In genomic region chr1:1203561-1204424, GRCh38 we compare ENCODE assay signal across 17 cellular contexts. TPM values are rescaled to one million over a fixed set of nuclear protein-coding genes. Genes with fewer than 3 reads are reported as not detected.
DNase-seq lines count a peak whose midpoint lies in the region; ATAC-seq, FAIRE-seq and TF ChIP-seq lines count a peak whose summit lies in the region.
"Had no signal": no experiment of that assay in that cellular context is flagged by ENCODE, and none has a peak within 500 bp of the region (broad histone marks: within the 10 kb centered on the region; RNA-seq: fewer than 3 reads in every experiment).

No MANE protein-coding gene starts in this region.

- no peak for TF ChIP-seq POLR2A in K562 (conservative IDR thresholded peaks at IDR 0.05)

- TF ChIP-seq CTCF in H9 (conservative IDR thresholded peaks at IDR 0.05), result no peak
- TF ChIP-seq CTCF in K562 (IDR thresholded peaks at IDR 0.05 in 2 of 3, conservative IDR thresholded peaks at IDR 0.05 in 1 of 3; ENCODE audit: insufficient read depth in 2 of 3, low read depth in 1 of 3, low read length in 3 of 3), result no peak
- TF ChIP-seq CTCF in nephron progenitor cell (IDR thresholded peaks at IDR 0.05), result no peak

- no peak for TF ChIP-seq EP300 in K562 (IDR thresholded peaks at IDR 0.05; ENCODE audit: low read length)

- H2BK20ac ChIP-seq in H9 (ENCODE audit: low read depth, low read length, poor library complexity, severe bottlenecking), result no peak overlapping the region

- H2AK5ac ChIP-seq in H9 (ENCODE audit: insufficient read length, low read length), result no peak overlapping the region

- no peak overlapping the region for H3T11ph ChIP-seq in H9 (ENCODE audit: low read length)

- no peak overlapping the region for H4K5ac ChIP-seq in H9 (ENCODE audit: insufficient read length, low read depth, low read length)

- H3K27ac ChIP-seq in H9 (ENCODE audit: insufficient read length, low read depth, low read length) (no peak overlapping the region), K562 (ENCODE audit: extremely low read depth, low read depth, low read length) (no peak overlapping the region)
- H3K27ac ChIP-seq: A549, left lung had no signal

- no peak overlapping the region for H4K8ac ChIP-seq in H9 (replicated peaks; ENCODE audit: insufficient read length, low read depth, low read length)

- POLR2A ChIA-PET in activated CD4-positive, alpha-beta T cell treated with anti-CD3 and anti-CD28 coated beads for 36 hours (lab: Charles Lee), result interaction anchor here (1.1 kb wide), 1 partner anchor 73 kb away, joined by 3 read pairs; no protein-coding TSS in a partner anchor
- POLR2A ChIA-PET in K562 (lab: Yijun Ruan, JAX), result interaction anchor here (0.6 to 1.7 kb wide), 4 partner anchors 16 to 136 kb away, joined by 3 to 5 read pairs (median 3); no protein-coding TSS in a partner anchor

- H4K20me1 ChIP-seq in H9 (ENCODE audit: control insufficient read depth, insufficient read depth, insufficient read length), result no peaks in the 10 kb centered on the region
- H4K20me1 ChIP-seq in K562 (replicated peaks; ENCODE audit: control insufficient read depth, insufficient read depth, low read length), result no peaks in the 10 kb centered on the region

- H3K23me2 ChIP-seq in H9 (ENCODE audit: insufficient read length, low read depth, low read length, poor library complexity, severe bottlenecking), result peaks cover 3% of the 10 kb centered on the region

- H3K27me3 Mint-ChIP-seq in activated CD4-positive, alpha-beta T cell treated with anti-CD3 and anti-CD28 coated beads for 36 hours, result no peaks in the 10 kb centered on the region
- peaks cover 25% of the 10 kb centered on the region for H3K27me3 Mint-ChIP-seq in H9 (ENCODE audit: low read depth)
- H3K27me3 Mint-ChIP-seq in nephron progenitor cell (ENCODE audit: low read depth, poor library complexity), result peaks cover 40% of the 10 kb centered on the region
- H3K27me3 Mint-ChIP-seq: CD4-positive, alpha-beta T cell had no signal

- H2BK120ac ChIP-seq in H9 (ENCODE audit: low read depth, low read length, poor library complexity, severe bottlenecking), result no peak overlapping the region

- H3K23ac ChIP-seq in H9 (ENCODE audit: insufficient read length, low read depth, low read length), result no peak overlapping the region

- H2BK15ac ChIP-seq in H9 (ENCODE audit: low read depth, low read length), result no peak overlapping the region

- in situ Hi-C loops in K562 (cut with MboI), result no loop called here

- peak overlapping the region; percentile 77 for H3K4me3 Mint-ChIP-seq in activated CD4-positive, alpha-beta T cell treated with anti-CD3 and anti-CD28 coated beads for 36 hours
- H3K4me3 Mint-ChIP-seq in H9 (no peak overlapping the region), nephron progenitor cell (no peak overlapping the region)
- H3K4me3 Mint-ChIP-seq: CD4-positive, alpha-beta T cell had no signal

- no peak overlapping the region for H4K91ac ChIP-seq in H9 (ENCODE audit: insufficient read length, low read depth, low read length)

- no peak overlapping the region for H3K14ac ChIP-seq in H9 (ENCODE audit: insufficient read depth, low read length)

- H3K27ac Mint-ChIP-seq in activated CD4-positive, alpha-beta T cell treated with anti-CD3 and anti-CD28 coated beads for 36 hours, result no peak overlapping the region
- H3K27ac Mint-ChIP-seq in H9, result no peak overlapping the region
- no peak overlapping the region for H3K27ac Mint-ChIP-seq in nephron progenitor cell
- H3K27ac Mint-ChIP-seq: CD4-positive, alpha-beta T cell had no signal

- H3K4me1 ChIP-seq in H9 (ENCODE audit: insufficient read depth, low read length), result no peaks in the 10 kb centered on the region
- H3K4me1 ChIP-seq in K562 (replicated peaks in 1 of 2; ENCODE audit: control insufficient read depth in 2 of 2, insufficient read depth in 2 of 2, low read length in 2 of 2), result peaks cover 7 to 93% of the 10 kb centered on the region in 2 experiments; a peak in 4 of 5 replicates

- peaks cover 26% of the 10 kb centered on the region for H3K4me1 Mint-ChIP-seq in activated CD4-positive, alpha-beta T cell treated with anti-CD3 and anti-CD28 coated beads for 36 hours
- peaks cover 4 to 10% of the 10 kb centered on the region in 2 experiments for H3K4me1 Mint-ChIP-seq in H9
- H3K4me1 Mint-ChIP-seq in nephron progenitor cell, result peaks cover 11% of the 10 kb centered on the region

- BruUV-seq in K562 (replicated peaks; lab: Mats Ljungman, UMichigan), result no TSS peak

- no peak overlapping the region for H2BK5ac ChIP-seq in H9 (ENCODE audit: insufficient read length, low read length)

- no peak overlapping the region for H2BK12ac ChIP-seq in H9 (ENCODE audit: insufficient read length, low read depth, low read length)

- TF ChIP-seq RAD21 in K562 (CRISPR knock-in tag; conservative IDR thresholded peaks at IDR 0.05 in 1 of 2, IDR thresholded peaks at IDR 0.05 in 1 of 2), result no peak

- no peaks in the 10 kb centered on the region for H3K9me1 ChIP-seq in K562 (ENCODE audit: control insufficient read depth, insufficient read depth, low read length)

- H3K36me3 Mint-ChIP-seq in activated CD4-positive, alpha-beta T cell treated with anti-CD3 and anti-CD28 coated beads for 36 hours (ENCODE audit: low read depth), result peaks cover 6% of the 10 kb centered on the region
- H3K36me3 Mint-ChIP-seq in H9 (ENCODE audit: insufficient read depth in 1 of 3, low read depth in 3 of 3), result no peaks in the 10 kb centered on the region
- H3K36me3 Mint-ChIP-seq in nephron progenitor cell (ENCODE audit: low read depth), result no peaks in the 10 kb centered on the region

- peak; percentile 22 for DNase-seq in activated CD4-positive, alpha-beta T cell treated with anti-CD3 and anti-CD28 coated beads for 36 hours
- DNase-seq in activated CD4-positive, alpha-beta T cell treated with anti-CD3 and anti-CD28 coated beads, Interleukin-2, amount 50 U/mL, for 48 hours, result no peak
- peak; percentile 32 for DNase-seq in H9
- DNase-seq in K562 (ENCODE audit: extremely low read depth in 1 of 4, low spot score in 3 of 4), result peak in 1 of 4 experiments; percentile 50
- peak; percentile 18 for DNase-seq in nephron progenitor cell
- no peak for DNase-seq in HUDEP-2 (lab: John Stamatoyannopoulos, UW; ENCODE audit: unreplicated experiment in 76 of 76)
- DNase-seq: NK-92 treated with Interleukin-12 subunit alpha and Interleukin-12 subunit beta, amount 100 ng/mL, for 24 hours; stimulated activated CD4-positive, alpha-beta T cell treated with anti-CD3 and anti-CD28 coated beads, Interleukin-12 subunit alpha, Interleukin-12 subunit beta, amount 100 ng/mL, for 4 hours had no signal

- H3K36me3 ChIP-seq in K562 (ENCODE audit: control insufficient read depth, insufficient read depth, low read length), result no peaks in the 10 kb centered on the region
- H3K36me3 ChIP-seq: left lung had no signal

- no peak for ATAC-seq in activated CD4-positive, alpha-beta T cell treated with anti-CD3 and anti-CD28 coated beads for 36 hours
- ATAC-seq in K562, result peak; percentile 21
- ATAC-seq in HG03342 (IDR thresholded peaks at IDR 0.05; ENCODE audit: unreplicated experiment), result no peak
- ATAC-seq in HG03139 (IDR thresholded peaks at IDR 0.05; ENCODE audit: unreplicated experiment), result no peak
- ATAC-seq: A549, left lung had no signal

- no peaks in the 10 kb centered on the region for H3K9me3 Mint-ChIP-seq in activated CD4-positive, alpha-beta T cell treated with anti-CD3 and anti-CD28 coated beads for 36 hours (ENCODE audit: low read depth)
- no peaks in the 10 kb centered on the region for H3K9me3 Mint-ChIP-seq in H9
- H3K9me3 Mint-ChIP-seq in nephron progenitor cell, result no peaks in the 10 kb centered on the region
- H3K9me3 Mint-ChIP-seq: CD4-positive, alpha-beta T cell had no signal

- CTCF ChIA-PET in activated CD4-positive, alpha-beta T cell treated with anti-CD3 and anti-CD28 coated beads for 36 hours (lab: Charles Lee), result interaction anchor here (0.7 kb wide), 1 partner anchor 12 kb away, joined by 3 read pairs; no protein-coding TSS in a partner anchor
- CTCF ChIA-PET in K562 (lab: Yijun Ruan, JAX; ENCODE audit: low intra/inter-chr PET ratio), result no interaction called here

- intact Hi-C loops in activated CD4-positive, alpha-beta T cell treated with anti-CD3 and anti-CD28 coated beads for 36 hours (cut with DNase I, micrococcal nuclease), result no loop called here
- intact Hi-C loops in K562 (cut with micrococcal nuclease), result no loop called here

- H3K9me3 ChIP-seq in H9 (ENCODE audit: control insufficient read depth, low read depth, low read length) (no peaks in the 10 kb centered on the region), K562 (replicated peaks; ENCODE audit: control insufficient read depth, insufficient read depth, low read depth, low read length) (no peaks in the 10 kb centered on the region)
- H3K9me3 ChIP-seq: A549, left lung had no signal

- H3K79me2 ChIP-seq in H9 (ENCODE audit: insufficient read depth, low read length) (no peaks in the 10 kb centered on the region), K562 (ENCODE audit: control insufficient read depth, insufficient read depth, low read length) (no peaks in the 10 kb centered on the region)

- no peak overlapping the region for H3K4ac ChIP-seq in H9 (ENCODE audit: low read depth, low read length)

- H2AFZ ChIP-seq in H9 (ENCODE audit: low read length) (no peak overlapping the region), K562 (ENCODE audit: low read depth, low read length) (peak overlapping the region; percentile 58; the same call in 1 of the 2 replicates)

- H3K9ac ChIP-seq in H9 (ENCODE audit: extremely low read depth, insufficient read length, low read length) (no peak overlapping the region), K562 (ENCODE audit: insufficient read depth in 1 of 2, low read depth in 2 of 2, low read length in 2 of 2) (peak overlapping the region in 1 of 2 experiments; percentile 30; a peak in 2 of 4 replicates)

- H3K18ac ChIP-seq in H9 (ENCODE audit: insufficient read length, low read depth, low read length), result no peak overlapping the region

- WGBS in H9 (ENCODE audit: extremely low coverage, insufficient read length, low lambda C conversion rate), result no CpG with 5 or more reads among the region's 49 CpGs
- 19% methylated on average over 49 of the region's 49 CpGs for WGBS in K562 (ENCODE audit: insufficient coverage, low coverage, missing lambda C conversion rate)

- no peak overlapping the region for H3K4me2 ChIP-seq in H9 (ENCODE audit: insufficient read depth, insufficient read length, low read length)
- no peak overlapping the region for H3K4me2 ChIP-seq in K562 (ENCODE audit: insufficient read depth, low read length)
- H3K4me2 ChIP-seq: A549 had no signal

- H3K79me1 ChIP-seq in H9 (ENCODE audit: insufficient read depth, low read depth, low read length, poor library complexity, severe bottlenecking), result no peaks in the 10 kb centered on the region

- H3K27me3 ChIP-seq in H9 (ENCODE audit: insufficient read depth, low read length), result no peaks in the 10 kb centered on the region; the same call in 1 of the 2 replicates
- no peaks in the 10 kb centered on the region for H3K27me3 ChIP-seq in K562 (ENCODE audit: control insufficient read depth in 2 of 2, insufficient read depth in 2 of 2, low read length in 2 of 2)

- FAIRE-seq in K562 (lab: Jason Lieb, UNC), result peak; percentile 71
- FAIRE-seq: A549, astrocyte, endometrium had no signal

- no peak overlapping the region for H3K56ac ChIP-seq in H9 (ENCODE audit: insufficient read length, low read depth, low read length)

- H3K4me3 ChIP-seq in K562, result no peak overlapping the region
- H3K4me3 ChIP-seq: A549, left lung had no signal

RNA-seq across cellular contexts. Expression of gene TNFRSF18, which starts 2.6 kb away (rescaled TPM):
- total RNA-seq in activated CD4-positive, alpha-beta T cell treated with anti-CD3 and anti-CD28 coated beads for 36 hours, result 100 to 1,000 TPM in 1 of 2 experiments, 10 to 100 TPM in 1; 95.0 to 164 TPM
- total RNA-seq in H9 (2021) (1.9 and 2.0 TPM in 2 replicates), K562 (2014; rRNA removed) (not detected in 2 replicates), K562 (2014; rRNA removed; fragmentation: Illumina TruSeq; extraction: Trizol) (not detected in 2 replicates), K562 (2015; rRNA removed; fragmentation: Illumina TruSeq; extraction: Trizol) (not detected in 2 replicates), K562 (2021) (0.27 TPM in 1 of 2 replicates, not detected in the other)
- total RNA-seq in K562 (2011; cell fraction: chromatin; rRNA removed; ENCODE audit: low replicate concordance), result not detected in 2 replicates
- 0.50 TPM in 1 of 2 replicates, not detected in the other for total RNA-seq in K562 (2011; cell fraction: nucleolus; rRNA removed)
- not detected in 2 replicates for total RNA-seq in K562 (2011; cell fraction: nucleoplasm; rRNA removed)
- polyA plus RNA-seq in K562 (2011; rRNA removed) (not detected in 2 replicates), K562 (2014; fragmentation: Illumina TruSeq; extraction: Trizol) (not detected in 2 replicates), K562 (2014; fragmentation: Nextera tagmentation; extraction: Ambion mirVana) (not detected), K562 (2014; rRNA removed) (0.24 TPM in 1 of 2 replicates, not detected in the other)
- polyA plus RNA-seq in K562 (2011; cell fraction: cytosol; rRNA removed), result not detected in 2 replicates
- 0.25 and 0.26 TPM in 2 replicates for polyA plus RNA-seq in K562 (2011; cell fraction: nucleus; rRNA removed)
- 0.19 TPM in 1 of 2 replicates, not detected in the other for polyA plus RNA-seq in K562 (2012)
- not detected in 2 replicates for polyA minus RNA-seq in K562 (2011; rRNA and poly(A)+ RNA removed)
- polyA minus RNA-seq in K562 (2011; cell fraction: cytosol; rRNA and poly(A)+ RNA removed), result not detected in 2 replicates
- not detected in 2 replicates for polyA minus RNA-seq in K562 (2011; cell fraction: nucleus; rRNA and poly(A)+ RNA removed)
- total RNA-seq: fibroblast of villous mesenchyme had no signal
- polyA plus RNA-seq: A549 had no signal

RNA-seq across cellular contexts. Expression of gene TNFRSF4, which starts 10.2 kb away (rescaled TPM):
- total RNA-seq in activated CD4-positive, alpha-beta T cell treated with anti-CD3 and anti-CD28 coated beads for 36 hours, result 100 to 1,000 TPM; 340 to 418 TPM
- total RNA-seq in H9 (2021), result 0.24 and 0.33 TPM in 2 replicates
- 0.44 TPM in 1 of 2 replicates, not detected in the other for total RNA-seq in K562 (2011; cell fraction: chromatin; rRNA removed; ENCODE audit: low replicate concordance)
- total RNA-seq in K562 (2011; cell fraction: nucleolus; rRNA removed), result 0.66 and 1.7 TPM in 2 replicates
- not detected in 2 replicates for total RNA-seq in K562 (2011; cell fraction: nucleoplasm; rRNA removed)
- 0.23 TPM in 1 of 2 replicates, not detected in the other for total RNA-seq in K562 (2014; rRNA removed)
- total RNA-seq in K562 (2014; rRNA removed; fragmentation: Illumina TruSeq; extraction: Trizol), result not detected in 2 replicates
- total RNA-seq in K562 (2015; rRNA removed; fragmentation: Illumina TruSeq; extraction: Trizol), result 0.07 TPM in 1 of 2 replicates, not detected in the other
- total RNA-seq in K562 (2021), result 0.44 and 0.47 TPM in 2 replicates
- 0.08 TPM in 1 of 2 replicates, not detected in the other for polyA plus RNA-seq in K562 (2011; rRNA removed)
- polyA plus RNA-seq in K562 (2011; cell fraction: cytosol; rRNA removed), result 0.19 and 0.39 TPM in 2 replicates
- 0.74 and 1.3 TPM in 2 replicates for polyA plus RNA-seq in K562 (2011; cell fraction: nucleus; rRNA removed)
- 0.65 TPM in 1 of 2 replicates, not detected in the other for polyA plus RNA-seq in K562 (2012)
- polyA plus RNA-seq in K562 (2014; fragmentation: Illumina TruSeq; extraction: Trizol), result not detected in 2 replicates
- polyA plus RNA-seq in K562 (2014; fragmentation: Nextera tagmentation; extraction: Ambion mirVana), result not detected
- 0.16 TPM in 1 of 2 replicates, not detected in the other for polyA plus RNA-seq in K562 (2014; rRNA removed)
- not detected in 2 replicates for polyA minus RNA-seq in K562 (2011; rRNA and poly(A)+ RNA removed)
- not detected in 2 replicates for polyA minus RNA-seq in K562 (2011; cell fraction: cytosol; rRNA and poly(A)+ RNA removed)
- 0.22 and 0.27 TPM in 2 replicates for polyA minus RNA-seq in K562 (2011; cell fraction: nucleus; rRNA and poly(A)+ RNA removed)
- total RNA-seq: Daoy had no signal
- polyA plus RNA-seq: A549 had no signal

RNA-seq across cellular contexts. Expression of gene SDF4, which starts 28.0 kb away (rescaled TPM):
- 100 to 1,000 TPM; 108 to 128 TPM for total RNA-seq in activated CD4-positive, alpha-beta T cell treated with anti-CD3 and anti-CD28 coated beads for 36 hours
- total RNA-seq in H9 (2021) (82.0 and 84.7 TPM in 2 replicates), K562 (2014; rRNA removed) (82.6 and 118 TPM in 2 replicates), K562 (2014; rRNA removed; fragmentation: Illumina TruSeq; extraction: Trizol) (18.1 and 30.3 TPM in 2 replicates), K562 (2015; rRNA removed; fragmentation: Illumina TruSeq; extraction: Trizol) (62.2 and 65.2 TPM in 2 replicates), K562 (2021) (152 and 160 TPM in 2 replicates)
- 114 and 239 TPM in 2 replicates for total RNA-seq in K562 (2011; cell fraction: chromatin; rRNA removed; ENCODE audit: low replicate concordance)
- 360 and 385 TPM in 2 replicates for total RNA-seq in K562 (2011; cell fraction: nucleolus; rRNA removed)
- 146 and 213 TPM in 2 replicates for total RNA-seq in K562 (2011; cell fraction: nucleoplasm; rRNA removed)
- polyA plus RNA-seq in K562 (2011; rRNA removed) (43.8 and 77.2 TPM in 2 replicates), K562 (2014; fragmentation: Illumina TruSeq; extraction: Trizol) (66.0 and 88.1 TPM in 2 replicates), K562 (2014; fragmentation: Nextera tagmentation; extraction: Ambion mirVana) (1 to 10 TPM in 1 of 2 experiments, under 1 TPM in 1; 0.35 to 4.9 TPM), K562 (2014; rRNA removed) (93.4 and 101 TPM in 2 replicates)
- 44.3 and 73.9 TPM in 2 replicates for polyA plus RNA-seq in K562 (2011; cell fraction: cytosol; rRNA removed)
- 122 and 161 TPM in 2 replicates for polyA plus RNA-seq in K562 (2011; cell fraction: nucleus; rRNA removed)
- 112 and 208 TPM in 2 replicates for polyA plus RNA-seq in K562 (2012)
- 59.1 and 63.4 TPM in 2 replicates for polyA minus RNA-seq in K562 (2011; rRNA and poly(A)+ RNA removed)
- polyA minus RNA-seq in K562 (2011; cell fraction: cytosol; rRNA and poly(A)+ RNA removed), result 37.0 and 61.3 TPM in 2 replicates
- polyA minus RNA-seq in K562 (2011; cell fraction: nucleus; rRNA and poly(A)+ RNA removed), result 48.9 and 83.4 TPM in 2 replicates

RNA-seq across cellular contexts. Expression of gene B3GALT6, which starts 28.2 kb away (rescaled TPM):
- 10 to 100 TPM in 1 of 2 experiments, 1 to 10 TPM in 1; 9.4 to 12.2 TPM for total RNA-seq in activated CD4-positive, alpha-beta T cell treated with anti-CD3 and anti-CD28 coated beads for 36 hours
- total RNA-seq in H9 (2021) (27.0 and 27.1 TPM in 2 replicates), K562 (2014; rRNA removed) (29.8 and 33.0 TPM in 2 replicates), K562 (2014; rRNA removed; fragmentation: Illumina TruSeq; extraction: Trizol) (6.8 and 9.0 TPM in 2 replicates), K562 (2015; rRNA removed; fragmentation: Illumina TruSeq; extraction: Trizol) (12.8 and 13.9 TPM in 2 replicates), K562 (2021) (27.9 and 28.1 TPM in 2 replicates)
- 17.5 and 35.5 TPM in 2 replicates for total RNA-seq in K562 (2011; cell fraction: chromatin; rRNA removed; ENCODE audit: low replicate concordance)
- 36.8 and 43.7 TPM in 2 replicates for total RNA-seq in K562 (2011; cell fraction: nucleolus; rRNA removed)
- total RNA-seq in K562 (2011; cell fraction: nucleoplasm; rRNA removed), result 21.1 and 24.3 TPM in 2 replicates
- polyA plus RNA-seq in K562 (2011; rRNA removed) (5.6 and 7.8 TPM in 2 replicates), K562 (2014; fragmentation: Illumina TruSeq; extraction: Trizol) (8.4 and 9.9 TPM in 2 replicates), K562 (2014; fragmentation: Nextera tagmentation; extraction: Ambion mirVana) (1 to 10 TPM in 1 of 2 experiments, under 1 TPM in 1; 0.68 to 1.0 TPM), K562 (2014; rRNA removed) (15.8 and 17.2 TPM in 2 replicates)
- 10.2 and 34.2 TPM in 2 replicates for polyA plus RNA-seq in K562 (2011; cell fraction: cytosol; rRNA removed)
- 7.7 and 12.7 TPM in 2 replicates for polyA plus RNA-seq in K562 (2011; cell fraction: nucleus; rRNA removed)
- 13.9 and 16.7 TPM in 2 replicates for polyA plus RNA-seq in K562 (2012)
- 6.9 and 10.1 TPM in 2 replicates for polyA minus RNA-seq in K562 (2011; rRNA and poly(A)+ RNA removed)
- polyA minus RNA-seq in K562 (2011; cell fraction: cytosol; rRNA and poly(A)+ RNA removed), result 9.6 and 12.9 TPM in 2 replicates
- 23.0 and 24.2 TPM in 2 replicates for polyA minus RNA-seq in K562 (2011; cell fraction: nucleus; rRNA and poly(A)+ RNA removed)

RNA-seq across cellular contexts. Expression of gene TTLL10, which starts 30.1 kb away (rescaled TPM):
- not detected for total RNA-seq in activated CD4-positive, alpha-beta T cell treated with anti-CD3 and anti-CD28 coated beads for 36 hours
- 0.68 and 0.79 TPM in 2 replicates for total RNA-seq in H9 (2021)
- total RNA-seq in K562 (2011; cell fraction: chromatin; rRNA removed; ENCODE audit: low replicate concordance), result 0.21 TPM in 1 of 2 replicates, not detected in the other
- total RNA-seq in K562 (2011; cell fraction: nucleolus; rRNA removed), result 0.17 TPM in 1 of 2 replicates, not detected in the other
- not detected in 2 replicates for total RNA-seq in K562 (2011; cell fraction: nucleoplasm; rRNA removed)
- not detected in 2 replicates for total RNA-seq in K562 (2014; rRNA removed)
- total RNA-seq in K562 (2014; rRNA removed; fragmentation: Illumina TruSeq; extraction: Trizol), result not detected in 2 replicates
- total RNA-seq in K562 (2015; rRNA removed; fragmentation: Illumina TruSeq; extraction: Trizol), result not detected in 2 replicates
- total RNA-seq in K562 (2021), result not detected in 2 replicates
- polyA plus RNA-seq in K562 (2011; rRNA removed), result not detected in 2 replicates
- 0.06 TPM in 1 of 2 replicates, not detected in the other for polyA plus RNA-seq in K562 (2011; cell fraction: cytosol; rRNA removed)
- polyA plus RNA-seq in K562 (2011; cell fraction: nucleus; rRNA removed), result 0.07 and 0.38 TPM in 2 replicates
- polyA plus RNA-seq in K562 (2012), result 0.10 TPM in 1 of 2 replicates, not detected in the other
- not detected in 2 replicates for polyA plus RNA-seq in K562 (2014; fragmentation: Illumina TruSeq; extraction: Trizol)
- polyA plus RNA-seq in K562 (2014; fragmentation: Nextera tagmentation; extraction: Ambion mirVana), result not detected
- not detected in 2 replicates for polyA plus RNA-seq in K562 (2014; rRNA removed)
- polyA minus RNA-seq in K562 (2011; rRNA and poly(A)+ RNA removed), result not detected in 2 replicates
- polyA minus RNA-seq in K562 (2011; cell fraction: cytosol; rRNA and poly(A)+ RNA removed), result not detected in 2 replicates
- polyA minus RNA-seq in K562 (2011; cell fraction: nucleus; rRNA and poly(A)+ RNA removed), result 0.13 TPM in 1 of 2 replicates, not detected in the other
- total RNA-seq: astrocyte, Daoy, fibroblast of villous mesenchyme had no signal
- polyA plus RNA-seq: A549 had no signal

Comparison
In these comparisons a context has a peak if more than half of its experiments do, and no peak if none do; other contexts are left out.
1. DNase-seq: peak in activated CD4-positive, alpha-beta T cell treated with anti-CD3 and anti-CD28 coated beads for 36 hours (single experiment), H9 (single experiment) and nephron progenitor cell (single experiment); none in activated CD4-positive, alpha-beta T cell treated with anti-CD3 and anti-CD28 coated beads, Interleukin-2, amount 50 U/mL, for 48 hours (0 of 2) and HUDEP-2 (0 of 76).
2. RNA of gene TNFRSF18, which starts 2.6 kb away (total RNA-seq): 95.0 to 164 TPM in activated CD4-positive, alpha-beta T cell treated with anti-CD3 and anti-CD28 coated beads for 36 hours; 1.9 to 2.0 TPM in H9 and 0.27 to 0.50 TPM in K562; every median in the first group is over 10 times any median in the second.
3. RNA of gene TNFRSF4, which starts 10.2 kb away (total RNA-seq): 340 to 418 TPM in activated CD4-positive, alpha-beta T cell treated with anti-CD3 and anti-CD28 coated beads for 36 hours; 0.24 to 0.33 TPM in H9 and 0.07 to 1.7 TPM in K562; every median in the first group is over 100 times any median in the second.